Comparison of ENCODE assay signal across 10 cellular contexts in the genomic region with DNA sequence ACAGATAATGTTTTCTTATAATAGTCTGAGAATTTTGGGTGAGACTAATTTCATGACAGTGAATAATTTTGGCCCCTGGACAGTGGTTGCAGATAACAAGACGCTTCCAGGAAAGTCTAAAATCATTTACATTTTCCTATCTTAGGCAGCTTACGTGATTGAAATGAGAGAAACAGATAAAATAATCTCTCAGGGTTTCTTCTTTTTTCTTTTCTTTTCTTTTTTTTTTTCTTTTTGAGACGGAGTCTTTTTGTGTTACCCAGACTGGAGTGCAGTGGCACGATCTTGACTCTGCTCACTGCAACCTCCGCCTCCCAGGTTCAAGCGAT. TPM values are rescaled to one million over a fixed set of nuclear protein-coding genes. Genes with fewer than 3 reads are reported as not detected.
DNase-seq lines count a peak whose midpoint lies in the region; ATAC-seq and TF ChIP-seq lines count a peak whose summit lies in the region.
"Had no signal": no experiment of that assay in that cellular context is flagged by ENCODE, and none has a peak within 500 bp of the region (broad histone marks: within the 10 kb centered on the region; RNA-seq: fewer than 3 reads in every experiment).

No MANE protein-coding gene starts in this region.

- no peak for TF ChIP-seq POLR2A in esophagus squamous epithelium (IDR thresholded peaks at IDR 0.05)

- H3K27ac ChIP-seq in esophagus squamous epithelium (peak overlapping the region in 3 of 4 donors; percentile 50 to 86 (median 86)), subcutaneous abdominal adipose tissue (ENCODE audit: low read depth, low read length) (peak overlapping the region; percentile 15)

- H3K27ac Mint-ChIP-seq in activated T-cell treated with anti-CD3 and anti-CD28 coated beads, Interleukin-2, amount 50 U/mL, for 72 hours = peak overlapping the region; percentile 60
- peak overlapping the region; percentile 92 for H3K27ac Mint-ChIP-seq in T-helper 17 cell

- ATAC-seq in activated T-cell treated with anti-CD3 and anti-CD28 coated beads, Interleukin-2, amount 50 U/mL, for 72 hours (replicated peaks in 1 of 2) = no peak
- no peak for ATAC-seq in T-helper 17 cell
- ATAC-seq in HG03045 (IDR thresholded peaks at IDR 0.05; ENCODE audit: unreplicated experiment) = no peak
- no peak for ATAC-seq in HG03354 (IDR thresholded peaks at IDR 0.05; ENCODE audit: poor library complexity, severe bottlenecking, unreplicated experiment)

- DNase-seq in activated T-cell treated with anti-CD3 and anti-CD28 coated beads, Interleukin-2, amount 50 U/mL, for 72 hours = no peak
- no peak for DNase-seq in activated T-cell treated with anti-CD3 and anti-CD28 coated beads, Interleukin-2, amount 50 U/mL, for 1 hour
- DNase-seq in T-helper 17 cell (no peak), esophagus squamous epithelium (lab: John Stamatoyannopoulos, UW) (no peak), NCI-H1105 (lab: John Stamatoyannopoulos, UW) (no peak)

- 56 to 64% methylated on average over 6 of the region's 6 CpGs for WGBS in esophagus squamous epithelium, 2 donors

- peak overlapping the region in 2 of 4 donors; percentile 22 to 50 for H3K4me3 ChIP-seq in esophagus squamous epithelium
- H3K4me3 ChIP-seq in subcutaneous abdominal adipose tissue (ENCODE audit: low read depth in 1 of 5, low read length in 5 of 5) = no peak overlapping the region

- H3K36me3 Mint-ChIP-seq in activated T-cell treated with anti-CD3 and anti-CD28 coated beads, Interleukin-2, amount 50 U/mL, for 72 hours (ENCODE audit: insufficient read depth in 2 of 2) = peaks cover 3 to 7% of the 10 kb centered on the region in 2 donors
- H3K36me3 Mint-ChIP-seq in T-helper 17 cell (ENCODE audit: low read depth) = no peaks in the 10 kb centered on the region
- H3K36me3 Mint-ChIP-seq: WTC11 had no signal

- H3K9me3 Mint-ChIP-seq in activated T-cell treated with anti-CD3 and anti-CD28 coated beads, Interleukin-2, amount 50 U/mL, for 72 hours = peaks cover 0 to 4% of the 10 kb centered on the region in 2 donors

- TF ChIP-seq CTCF in esophagus squamous epithelium (IDR thresholded peaks at IDR 0.05) = no peak

- intact Hi-C loops in esophagus squamous epithelium (cut with DNase I) = loop anchor here (10.0 kb wide), 1 partner anchor 51 kb away; no protein-coding TSS in a partner anchor

- peaks cover 73% of the 10 kb centered on the region for H3K4me1 Mint-ChIP-seq in activated T-cell treated with anti-CD3 and anti-CD28 coated beads, Interleukin-2, amount 50 U/mL, for 72 hours (ENCODE audit: low read depth)
- peaks cover 33% of the 10 kb centered on the region for H3K4me1 Mint-ChIP-seq in T-helper 17 cell

- H3K36me3 ChIP-seq in esophagus squamous epithelium (no peaks in the 10 kb centered on the region), subcutaneous abdominal adipose tissue (ENCODE audit: control insufficient read depth in 5 of 5, insufficient read depth in 5 of 5, low read length in 5 of 5) (no peaks in the 10 kb centered on the region)
- H3K36me3 ChIP-seq: tibial nerve had no signal

- no peaks in the 10 kb centered on the region for H3K27me3 Mint-ChIP-seq in activated T-cell treated with anti-CD3 and anti-CD28 coated beads, Interleukin-2, amount 50 U/mL, for 72 hours (ENCODE audit: low read depth)
- H3K27me3 Mint-ChIP-seq in T-helper 17 cell = no peaks in the 10 kb centered on the region

- H3K9ac ChIP-seq in subcutaneous abdominal adipose tissue (ENCODE audit: low read length in 5 of 5) = no peak overlapping the region

- H3K4me1 ChIP-seq in esophagus squamous epithelium (peaks cover 1 to 62% (median 23%) of the 10 kb centered on the region in 3 donors), subcutaneous abdominal adipose tissue (ENCODE audit: control insufficient read depth in 5 of 5, insufficient read depth in 5 of 5, low read length in 5 of 5) (peaks cover 0 to 25% (median 16%) of the 10 kb centered on the region in 5 donors)

- peak overlapping the region; percentile 61 to 62 for H3K4me3 Mint-ChIP-seq in activated T-cell treated with anti-CD3 and anti-CD28 coated beads, Interleukin-2, amount 50 U/mL, for 72 hours
- H3K4me3 Mint-ChIP-seq in T-helper 17 cell = peak overlapping the region; percentile 83
- H3K4me3 Mint-ChIP-seq: WTC11 had no signal

- H3K9me3 ChIP-seq in T-helper 17 cell (ENCODE audit: control insufficient read depth, low read length, poor library complexity, severe bottlenecking) (no peaks in the 10 kb centered on the region), esophagus squamous epithelium (no peaks in the 10 kb centered on the region), subcutaneous abdominal adipose tissue (ENCODE audit: control insufficient read depth in 5 of 5, low read length in 5 of 5) (no peaks in the 10 kb centered on the region)
- H3K9me3 ChIP-seq: tibial nerve had no signal

- H3K27me3 ChIP-seq in esophagus squamous epithelium = no peaks in the 10 kb centered on the region
- H3K27me3 ChIP-seq in subcutaneous abdominal adipose tissue (ENCODE audit: control insufficient read depth in 5 of 5, insufficient read depth in 4 of 5, low read length in 5 of 5) = no peaks in the 10 kb centered on the region
- H3K27me3 ChIP-seq: tibial nerve had no signal

RNA-seq across cellular contexts. Expression of gene SERPINB1, which starts 4.2 kb away (rescaled TPM):
- 100 to 1,000 TPM; 131 to 203 TPM for total RNA-seq in activated T-cell treated with anti-CD3 and anti-CD28 coated beads, Interleukin-2, amount 50 U/mL, for 72 hours
- 10 to 100 TPM; 39.2 to 44.4 TPM for total RNA-seq in T-helper 17 cell
- 1,000 to 10,000 TPM in 1 of 4 donors, 100 to 1,000 TPM in 3; 284 to 1,204 (median 702) TPM for total RNA-seq in esophagus squamous epithelium

RNA-seq across cellular contexts. Expression of gene SERPINB9, which starts 57.3 kb away (rescaled TPM):
- 10 to 100 TPM; 70.7 to 96.1 TPM for total RNA-seq in activated T-cell treated with anti-CD3 and anti-CD28 coated beads, Interleukin-2, amount 50 U/mL, for 72 hours
- total RNA-seq in T-helper 17 cell (10 to 100 TPM; 32.9 to 37.7 TPM), esophagus squamous epithelium (10 to 100 TPM in 2 of 4 donors, 1 to 10 TPM in 2; 7.5 to 40.4 (median 12.1) TPM)
